Comparison of ENCODE assay signal across 37 cellular contexts in genomic region chr9:97891736-97892135, GRCh38. TPM values are rescaled to one million over a fixed set of nuclear protein-coding genes. Genes with fewer than 3 reads are reported as not detected.
"Had no signal": no experiment of that assay in that cellular context is flagged by ENCODE, and none has a peak within 500 bp of the region (broad histone marks: within the 10 kb centered on the region; RNA-seq: fewer than 3 reads in every experiment).

No MANE protein-coding gene starts in this region.

- H3K4me3 Mint-ChIP-seq: activated B cell treated with CpG ODN at 0.5 μM for 24 hours; activated CD8-positive, alpha-beta T cell treated with anti-CD3 and anti-CD28 coated beads for 36 hours; activated naive CD4-positive, alpha-beta T cell treated with anti-CD3 and anti-CD28 coated beads for 36 hours; activated naive CD4-positive, alpha-beta T cell treated with anti-CD3 and anti-CD28 coated beads, Interleukin-2, amount 50 U/mL, for 24 hours; activated naive CD8-positive, alpha-beta T cell treated with anti-CD3 and anti-CD28 coated beads for 36 hours; activated T-cell treated with anti-CD3 and anti-CD28 coated beads, Interleukin-2, amount 50 U/mL, for 4 hours; central memory CD8-positive, alpha-beta T cell; dendritic cell treated with granulocyte-macrophage colony-stimulating factor and Interleukin-4, amounts not matched to agents 40 ng/mL and 50 ng/mL, for 4 days; effector memory CD8-positive, alpha-beta T cell; T-cell; T-helper 1 cell treated with Interleukin-12 subunit alpha and Interleukin-12 subunit beta and Interleukin-4 antibody, amounts not matched to agents 30 μg/mL and 1 μg/mL, for 36 hours; T-helper 2 cell treated with Interferon-gamma antibody and Interleukin-4, amounts not matched to agents 5 μg/mL and 100 μg/mL, for 36 hours had no signal

- H3K9me3 Mint-ChIP-seq: activated CD8-positive, alpha-beta T cell treated with anti-CD3 and anti-CD28 coated beads for 36 hours; activated T-helper 2 cell treated with anti-CD3 and anti-CD28 coated beads, Interferon-gamma antibody, Interleukin-2, Interleukin-4, amounts not matched to agents 10 μg/mL and 5 μg/mL and 100 μg/mL, durations not matched to agents 14 hours and 24 hours and 36 hours; central memory CD8-positive, alpha-beta T cell; dendritic cell treated with granulocyte-macrophage colony-stimulating factor and Interleukin-4, amounts not matched to agents 40 ng/mL and 50 ng/mL, for 4 days; effector memory CD8-positive, alpha-beta T cell; T-helper 1 cell treated with Interleukin-12 subunit alpha and Interleukin-12 subunit beta and Interleukin-4 antibody, amounts not matched to agents 30 μg/mL and 1 μg/mL, for 36 hours; T-helper 2 cell treated with Interferon-gamma antibody and Interleukin-4, amounts not matched to agents 5 μg/mL and 100 μg/mL, for 36 hours had no signal

- ATAC-seq: activated CD4-positive, CD25-positive, alpha-beta regulatory T cell treated with anti-CD3 and anti-CD28 coated beads, Interleukin-2, amount 50 U/mL, for 24 hours; activated CD8-positive, alpha-beta T cell treated with anti-CD3 and anti-CD28 coated beads for 36 hours; activated T-cell treated with anti-CD3 and anti-CD28 coated beads, Interleukin-2, amount 50 U/mL, for 4 hours; effector memory CD8-positive, alpha-beta T cell; gastroesophageal sphincter; heart right ventricle; T-cell had no signal

- H3K27ac Mint-ChIP-seq: activated B cell treated with CpG ODN at 0.5 μM for 24 hours; activated CD8-positive, alpha-beta T cell treated with anti-CD3 and anti-CD28 coated beads for 36 hours; activated naive CD4-positive, alpha-beta T cell treated with anti-CD3 and anti-CD28 coated beads for 36 hours; activated naive CD4-positive, alpha-beta T cell treated with anti-CD3 and anti-CD28 coated beads, Interleukin-2, amount 50 U/mL, for 24 hours; activated naive CD8-positive, alpha-beta T cell treated with anti-CD3 and anti-CD28 coated beads for 36 hours; activated T-helper 2 cell treated with anti-CD3 and anti-CD28 coated beads, Interferon-gamma antibody, Interleukin-2, Interleukin-4, amounts not matched to agents 10 μg/mL and 5 μg/mL and 100 μg/mL, durations not matched to agents 14 hours and 24 hours and 36 hours; dendritic cell treated with granulocyte-macrophage colony-stimulating factor and Interleukin-4, amounts not matched to agents 40 ng/mL and 50 ng/mL, for 4 days; T-helper 1 cell treated with Interleukin-12 subunit alpha and Interleukin-12 subunit beta and Interleukin-4 antibody, amounts not matched to agents 30 μg/mL and 1 μg/mL, for 36 hours; T-helper 2 cell treated with Interferon-gamma antibody and Interleukin-4, amounts not matched to agents 5 μg/mL and 100 μg/mL, for 36 hours had no signal

- H3K27me3 Mint-ChIP-seq: activated CD8-positive, alpha-beta T cell treated with anti-CD3 and anti-CD28 coated beads for 36 hours; activated naive CD4-positive, alpha-beta T cell treated with anti-CD3 and anti-CD28 coated beads, Interleukin-2, amount 50 U/mL, for 24 hours; activated naive CD8-positive, alpha-beta T cell treated with anti-CD3 and anti-CD28 coated beads for 36 hours; central memory CD8-positive, alpha-beta T cell; dendritic cell treated with granulocyte-macrophage colony-stimulating factor and Interleukin-4, amounts not matched to agents 40 ng/mL and 50 ng/mL, for 4 days; effector memory CD8-positive, alpha-beta T cell; T-cell had no signal

- DNase-seq: activated B cell treated with CpG ODN at 0.5 μM for 24 hours; activated CD4-positive, alpha-beta T cell treated with anti-CD3 and anti-CD28 coated beads for 48 hours; activated CD4-positive, alpha-beta T cell treated with anti-CD3 and anti-CD28 coated beads, Interleukin-2, amount 50 U/mL, for 1 hour; activated CD4-positive, alpha-beta T cell treated with anti-CD3 and anti-CD28 coated beads, Interleukin-2, amount 50 U/mL, for 48 hours; activated CD8-positive, alpha-beta memory T cell treated with anti-CD3 and anti-CD28 coated beads for 24 hours; activated CD8-positive, alpha-beta T cell treated with anti-CD3 and anti-CD28 coated beads for 36 hours; activated effector memory CD4-positive, alpha-beta T cell treated with anti-CD3 and anti-CD28 coated beads, Interleukin-2, amount 50 U/mL, for 16 hours; activated naive CD4-positive, alpha-beta T cell treated with anti-CD3 and anti-CD28 coated beads for 36 hours; activated naive CD8-positive, alpha-beta T cell treated with anti-CD3 and anti-CD28 coated beads for 36 hours; activated T-cell treated with anti-CD3 and anti-CD28 coated beads, Interleukin-2, amount 50 U/mL, for 4 hours; amniotic stem cell; anterior cingulate cortex; brain microvascular endothelial cell; dorsolateral prefrontal cortex; effector memory CD8-positive, alpha-beta T cell; esophagus squamous epithelium; foreskin melanocyte; heart right ventricle; T-cell; T1000; WERI-Rb-1 had no signal

- H3K4me3 ChIP-seq: coronary artery, dorsolateral prefrontal cortex, esophagus squamous epithelium, gastroesophageal sphincter, heart right ventricle had no signal

- H3K4me1 Mint-ChIP-seq: activated B cell treated with CpG ODN at 0.5 μM for 24 hours had no signal

RNA-seq across cellular contexts. Expression of gene FOXE1, which starts 38.7 kb away (rescaled TPM):
- total RNA-seq: activated B cell treated with CpG ODN at 0.5 μM for 24 hours; activated naive CD8-positive, alpha-beta T cell treated with anti-CD3 and anti-CD28 coated beads for 36 hours; activated T-cell treated with anti-CD3 and anti-CD28 coated beads, Interleukin-2, amount 50 U/mL, for 4 hours; activated T-helper 2 cell treated with anti-CD3 and anti-CD28 coated beads, Interferon-gamma antibody, Interleukin-2, Interleukin-4, amounts not matched to agents 10 μg/mL and 5 μg/mL and 100 μg/mL, durations not matched to agents 14 hours and 24 hours and 36 hours; cardiac septum; cerebellum; dorsolateral prefrontal cortex; endothelial cell of umbilical vein; fibroblast of lung; heart right ventricle had no signal

RNA-seq across cellular contexts. Expression of gene HEMGN, which starts 46.2 kb away (rescaled TPM):
- total RNA-seq: astrocyte, bronchial epithelial cell, endothelial cell of umbilical vein, esophagus squamous epithelium, fibroblast of lung, gastroesophageal sphincter, glomerular endothelial cell had no signal
